Comparison of ENCODE assay signal across 9 cellular contexts in genomic region chr1:153565529-153566374, GRCh38. TPM values are rescaled to one million over a fixed set of nuclear protein-coding genes. Genes with fewer than 3 reads are reported as not detected.
DNase-seq lines count a peak whose midpoint lies in the region; ATAC-seq, FAIRE-seq and TF ChIP-seq lines count a peak whose summit lies in the region.
"Had no signal": no experiment of that assay in that cellular context is flagged by ENCODE, and none has a peak within 500 bp of the region (broad histone marks: within the 10 kb centered on the region; RNA-seq: fewer than 3 reads in every experiment).

TSS of gene S100A2 (minus strand) at chr1:153565844. CDS start at chr1:153563877, 1,967 bp downstream.

- peak within 1 kb of the TSS; percentile 100 for H3K27ac Mint-ChIP-seq in activated CD4-positive, alpha-beta memory T cell treated with anti-CD3 and anti-CD28 coated beads, Interleukin-2, amount 10 ng/mL, durations not matched to agents 7 days and 5 days
- peak within 1 kb of the TSS; percentile 8 to 96 (median 72) for H3K27ac Mint-ChIP-seq in naive thymus-derived CD8-positive, alpha-beta T cell

- CTCF ChIA-PET in A549 (lab: Yijun Ruan, JAX), result interaction anchor here (0.9 to 8.3 kb wide), 9 partner anchors 18 to 213 kb away, joined by 3 to 141 read pairs (median 5); partner anchors contain the start of genes S100A13, S100A3, S100A4 and S100A5
- CTCF ChIA-PET in activated CD4-positive, alpha-beta memory T cell treated with anti-CD3 and anti-CD28 coated beads, Interleukin-2, amount 10 ng/mL, durations not matched to agents 7 days and 5 days (lab: Charles Lee), result interaction anchor here (0.6 to 5.4 kb wide), 12 partner anchors 14 to 633 kb away, joined by 3 to 99 read pairs (median 4); partner anchors contain the start of genes S100A4, S100A5 and S100A6

- H3K36me3 ChIP-seq in tibial nerve, result no peaks in the 10 kb centered on the region

- no peaks in the 10 kb centered on the region for H3K36me3 Mint-ChIP-seq in activated CD4-positive, alpha-beta memory T cell treated with anti-CD3 and anti-CD28 coated beads, Interleukin-2, amount 10 ng/mL, durations not matched to agents 7 days and 5 days (ENCODE audit: low read depth)
- H3K36me3 Mint-ChIP-seq in naive thymus-derived CD8-positive, alpha-beta T cell, result no peaks in the 10 kb centered on the region

- H3K27me3 ChIP-seq in tibial nerve, result no peaks in the 10 kb centered on the region

- TF ChIP-seq EP300 in A549 (IDR thresholded peaks at IDR 0.05) (no peak), tibial nerve (IDR thresholded peaks at IDR 0.05) (no peak)

- H3K9me3 ChIP-seq in A549 (no peaks in the 10 kb centered on the region), tibial nerve (no peaks in the 10 kb centered on the region)

- H3K4me1 Mint-ChIP-seq in activated CD4-positive, alpha-beta memory T cell treated with anti-CD3 and anti-CD28 coated beads, Interleukin-2, amount 10 ng/mL, durations not matched to agents 7 days and 5 days, result peaks cover 42% of the 10 kb centered on the region
- peaks cover 16 to 32% (median 28%) of the 10 kb centered on the region in 4 donors for H3K4me1 Mint-ChIP-seq in naive thymus-derived CD8-positive, alpha-beta T cell

- peak; percentile 60 to 64 for ATAC-seq in A549
- ATAC-seq in GM18502 (IDR thresholded peaks at IDR 0.05; ENCODE audit: poor library complexity, unreplicated experiment), result peak; percentile 53
- ATAC-seq in naive thymus-derived CD8-positive, alpha-beta T cell, result peak; percentile 25 to 35

- POLR2A ChIA-PET in A549 (lab: Yijun Ruan, JAX), result interaction anchor here (0.6 to 2.3 kb wide), 14 partner anchors 8 to 424 kb away, joined by 3 to 96 read pairs (median 6); partner anchors contain the start of genes CHTOP, S100A13, S100A4 and S100A5
- POLR2A ChIA-PET in activated CD4-positive, alpha-beta memory T cell treated with anti-CD3 and anti-CD28 coated beads, Interleukin-2, amount 10 ng/mL, durations not matched to agents 7 days and 5 days (lab: Charles Lee), result interaction anchor here (0.8 to 8.2 kb wide), 16 partner anchors 9 to 425 kb away, joined by 3 to 188 read pairs (median 5); partner anchors contain the start of genes CHTOP, RPS27, S100A4 and S100A5
- POLR2A ChIA-PET in naive thymus-derived CD8-positive, alpha-beta T cell (lab: Charles Lee), result interaction anchor here (0.6 to 4.1 kb wide), 8 partner anchors 20 to 68 kb away, joined by 3 to 25 read pairs (median 6); partner anchors contain the start of genes CHTOP, S100A4, S100A5 and S100A6

- peak within 1 kb of the TSS; percentile 55 for H3K4me3 Mint-ChIP-seq in activated CD4-positive, alpha-beta memory T cell treated with anti-CD3 and anti-CD28 coated beads, Interleukin-2, amount 10 ng/mL, durations not matched to agents 7 days and 5 days
- peak within 1 kb of the TSS in 7 of 10 donors; percentile 9 to 84 (median 51) for H3K4me3 Mint-ChIP-seq in naive thymus-derived CD8-positive, alpha-beta T cell

- H3K4me2 ChIP-seq in A549, result peak within 1 kb of the TSS; percentile 80

- H3K4me3 ChIP-seq in A549 (peak within 1 kb of the TSS; percentile 15; the same call in 1 of the 3 replicates), epithelial cell of proximal tubule (ENCODE audit: low read depth, low read length) (peak within 1 kb of the TSS; percentile 36), tibial nerve (no peak within 1 kb of the TSS)

- WGBS in A549 (ENCODE audit: missing lambda C conversion rate), result 5% methylated on average over 8 of the region's 8 CpGs
- 27 to 34% methylated on average over 6 to 8 of the region's 8 CpGs for WGBS in tibial nerve, 2 donors

- peaks cover 61% of the 10 kb centered on the region for H3K4me1 ChIP-seq in A549
- peaks cover 0 to 48% (median 34%) of the 10 kb centered on the region in 4 donors for H3K4me1 ChIP-seq in tibial nerve

- no peak for TF ChIP-seq CTCF in A549 (IDR thresholded peaks at IDR 0.05)
- TF ChIP-seq CTCF in epithelial cell of proximal tubule (conservative IDR thresholded peaks at IDR 0.05; ENCODE audit: low read depth, low read length), result no peak
- no peak for TF ChIP-seq CTCF in tibial nerve (IDR thresholded peaks at IDR 0.05)

- H3K27ac ChIP-seq in A549 (peak within 1 kb of the TSS; percentile 97 to 100), tibial nerve (peak within 1 kb of the TSS; percentile 59 to 99 (median 91))

- TF ChIP-seq RAD21 in A549 (conservative IDR thresholded peaks at IDR 0.05 in 1 of 2, IDR thresholded peaks at IDR 0.05 in 1 of 2), result no peak

- peak; percentile 88 to 90 for DNase-seq in A549 (ENCODE audit: low read depth in 1 of 2, low spot score in 1 of 2)
- peak; percentile 4 for DNase-seq in NCI-H2029 treated with DMSO at 0.1 percent for 48 hours (lab: John Stamatoyannopoulos, UW)
- peak; percentile 59 for DNase-seq in activated CD4-positive, alpha-beta memory T cell treated with anti-CD3 and anti-CD28 coated beads, Interleukin-2, amount 10 ng/mL, durations not matched to agents 7 days and 5 days
- peak; percentile 88 for DNase-seq in epithelial cell of proximal tubule (ENCODE audit: low read depth)
- DNase-seq in naive thymus-derived CD8-positive, alpha-beta T cell, result peak in 1 of 10 donors; percentile 30
- DNase-seq in tibial nerve (ENCODE audit: low spot score in 2 of 2), result no peak
- no peak for DNase-seq in putamen (ENCODE audit: low spot score)

- TF ChIP-seq POLR2A in A549 (IDR thresholded peaks at IDR 0.05; ENCODE audit: low read length) (0 out of 2 replicates have a peak, but pooled peaks have one; percentile 6), tibial nerve (IDR thresholded peaks at IDR 0.05) (no peak)

- no peaks in the 10 kb centered on the region for H3K9me3 Mint-ChIP-seq in activated CD4-positive, alpha-beta memory T cell treated with anti-CD3 and anti-CD28 coated beads, Interleukin-2, amount 10 ng/mL, durations not matched to agents 7 days and 5 days
- no peaks in the 10 kb centered on the region for H3K9me3 Mint-ChIP-seq in naive thymus-derived CD8-positive, alpha-beta T cell

- no peaks in the 10 kb centered on the region for H3K27me3 Mint-ChIP-seq in activated CD4-positive, alpha-beta memory T cell treated with anti-CD3 and anti-CD28 coated beads, Interleukin-2, amount 10 ng/mL, durations not matched to agents 7 days and 5 days
- H3K27me3 Mint-ChIP-seq in naive thymus-derived CD8-positive, alpha-beta T cell, result peaks cover 0 to 4% (median 0%) of the 10 kb centered on the region in 5 donors

- FAIRE-seq in A549 (lab: Jason Lieb, UNC), result no peak
- FAIRE-seq: GM18507 had no signal

TF ChIP-seq in A549, 52 proteins besides CTCF, POLR2A, EP300 and RAD21 (continues in another document):
- TF ChIP-seq ZNF302 (CRISPR knock-in tag; IDR thresholded peaks at IDR 0.05) (peak; percentile 85), HOXB5 (CRISPR knock-in tag; IDR thresholded peaks at IDR 0.05) (peak; percentile 83), MYC (IDR thresholded peaks at IDR 0.05; ENCODE audit: borderline replicate concordance, low read length) (no peak), ZSCAN20 (CRISPR knock-in tag; IDR thresholded peaks at IDR 0.05) (0 out of 2 replicates have a peak, but pooled peaks have one; percentile 53), JUNB (IDR thresholded peaks at IDR 0.05) (peak; percentile 36; the same call in 1 of the 2 replicates), RARB (CRISPR knock-in tag; IDR thresholded peaks at IDR 0.05) (no peak), EHMT2 (IDR thresholded peaks at IDR 0.05; ENCODE audit: low read depth) (no peak), HEYL (CRISPR knock-in tag; IDR thresholded peaks at IDR 0.05) (peak; percentile 86), NR3C1 (IDR thresholded peaks at IDR 0.05) (no peak), FOSL2 (IDR thresholded peaks at IDR 0.05) (peak; percentile 53; the same call in 1 of the 2 replicates), FOSL2 (CRISPR knock-in tag; IDR thresholded peaks at IDR 0.05) (peak; percentile 91), HOXA7 (CRISPR knock-in tag; IDR thresholded peaks at IDR 0.05) (peak; percentile 67; the same call in 1 of the 2 replicates), ATOH8 (CRISPR knock-in tag; IDR thresholded peaks at IDR 0.05; ENCODE audit: low read depth) (peak; percentile 91), FOXS1 (CRISPR knock-in tag; IDR thresholded peaks at IDR 0.05) (peak; percentile 17; the same call in 1 of the 2 replicates), MAX (IDR thresholded peaks at IDR 0.05) (peak; percentile 91), ESRRA (IDR thresholded peaks at IDR 0.05; ENCODE audit: borderline replicate concordance, low read length) (no peak), HES2 (IDR thresholded peaks at IDR 0.05) (no peak), HOXB13 (CRISPR knock-in tag; IDR thresholded peaks at IDR 0.05; ENCODE audit: low read depth) (peak; percentile 94), TP53 (CRISPR knock-in tag; IDR thresholded peaks at IDR 0.05) (peak; percentile 85; the same call in 1 of the 2 replicates), EHF (CRISPR knock-in tag; IDR thresholded peaks at IDR 0.05) (peak; percentile 74; the same call in 1 of the 2 replicates)

RNA-seq across cellular contexts. Expression of gene S100A2, which starts in this region (rescaled TPM):
- polyA plus RNA-seq in A549 (2011; rRNA removed), result 5.1 and 6.0 TPM in 2 replicates
- polyA plus RNA-seq in A549 (2012; cell fraction: cytosol; rRNA removed), result 7.8 and 10.9 TPM in 2 replicates
- polyA plus RNA-seq in A549 (2012; cell fraction: nucleus; rRNA removed), result 5.6 and 8.3 TPM in 2 replicates
- polyA plus RNA-seq in A549 (2017; fragmentation: RNase III; extraction: RNeasy Plus Mini Kit Qiagen cat#74134 plus additional on column Dnase treatment), result 13.4 to 19.5 TPM (median 15.9 TPM) in 3 replicates
- polyA minus RNA-seq in A549 (2011; rRNA and poly(A)+ RNA removed), result 1.5 and 2.8 TPM in 2 replicates
- 1 to 10 TPM in 1 of 2 experiments, under 1 TPM in 1; 0.85 to 1.2 TPM for total RNA-seq in activated CD4-positive, alpha-beta memory T cell treated with anti-CD3 and anti-CD28 coated beads, Interleukin-2, amount 10 ng/mL, durations not matched to agents 7 days and 5 days
- 24.8 and 25.6 TPM in 2 replicates for total RNA-seq in epithelial cell of proximal tubule
- not detected for total RNA-seq in naive thymus-derived CD8-positive, alpha-beta T cell
- polyA plus RNA-seq in naive thymus-derived CD8-positive, alpha-beta T cell, result not detected
- 10 to 100 TPM in 1 of 4 donors, 1 to 10 TPM in 2, not detected in 1; 2.3 to 12.6 (median 4.2) TPM for total RNA-seq in tibial nerve

Comparison
In these comparisons a context has a peak if more than half of its experiments do, and no peak if none do; other contexts are left out.
1. RNA of gene S100A2 (polyA plus RNA-seq): 5.1 to 19.5 TPM in A549; not detected in naive thymus-derived CD8-positive, alpha-beta T cell; every median in the first group is over 4 times any median in the second.
2. Peak in ATAC-seq in naive thymus-derived CD8-positive, alpha-beta T cell; RNA of the gene not detected or under 1 TPM.
3. DNase-seq: peak in A549 (2 of 2), NCI-H2029 treated with DMSO at 0.1 percent for 48 hours (single experiment), activated CD4-positive, alpha-beta memory T cell treated with anti-CD3 and anti-CD28 coated beads, Interleukin-2, amount 10 ng/mL, durations not matched to agents 7 days and 5 days (single experiment) and epithelial cell of proximal tubule (single experiment); none in tibial nerve (0 of 2) and putamen (single experiment).
4. H3K4me3 ChIP-seq: peak in A549 (single experiment) and epithelial cell of proximal tubule (single experiment); none in tibial nerve (0 of 4).
5. Peak in every context shown above with its lines, with median percentiles within 50 percentile points of each other: ATAC-seq.